Comparison of ENCODE assay signal across 1 cellular context in the genomic region with DNA sequence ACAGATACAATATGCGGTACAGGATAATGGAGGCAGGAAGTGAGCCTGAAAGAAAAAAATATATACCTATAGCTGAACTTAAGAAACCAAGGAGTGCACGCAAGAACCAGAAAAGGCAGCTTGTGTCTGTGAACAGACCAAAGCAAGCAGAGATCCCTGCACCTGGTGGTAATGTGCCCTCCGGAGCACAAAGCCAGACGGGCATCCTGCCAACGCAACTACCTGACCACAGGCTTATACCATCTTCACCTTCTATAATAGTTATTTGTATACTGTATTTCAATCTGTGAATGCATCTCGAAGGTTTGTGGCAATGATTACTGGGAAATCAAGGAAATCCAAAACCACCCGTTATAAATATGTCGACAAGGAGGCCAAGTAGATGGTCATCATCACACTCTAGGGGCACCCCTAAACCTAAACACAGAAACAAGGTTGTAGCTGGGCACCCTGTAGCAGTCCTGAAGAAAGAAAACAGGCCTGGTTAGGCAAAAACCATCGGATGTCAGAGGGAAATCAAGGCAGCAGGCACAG.
A peak's percentile ranks its signal among the peaks of the same experiment; 100 is the strongest.
TF ChIP-seq lines count a peak whose summit lies in the region.

No MANE protein-coding gene starts in this region.

TF ChIP-seq in HepG2, 621 proteins besides CTCF, POLR2A, EP300 and RAD21 (continued from another document):
- TF ChIP-seq, protein P1, sequence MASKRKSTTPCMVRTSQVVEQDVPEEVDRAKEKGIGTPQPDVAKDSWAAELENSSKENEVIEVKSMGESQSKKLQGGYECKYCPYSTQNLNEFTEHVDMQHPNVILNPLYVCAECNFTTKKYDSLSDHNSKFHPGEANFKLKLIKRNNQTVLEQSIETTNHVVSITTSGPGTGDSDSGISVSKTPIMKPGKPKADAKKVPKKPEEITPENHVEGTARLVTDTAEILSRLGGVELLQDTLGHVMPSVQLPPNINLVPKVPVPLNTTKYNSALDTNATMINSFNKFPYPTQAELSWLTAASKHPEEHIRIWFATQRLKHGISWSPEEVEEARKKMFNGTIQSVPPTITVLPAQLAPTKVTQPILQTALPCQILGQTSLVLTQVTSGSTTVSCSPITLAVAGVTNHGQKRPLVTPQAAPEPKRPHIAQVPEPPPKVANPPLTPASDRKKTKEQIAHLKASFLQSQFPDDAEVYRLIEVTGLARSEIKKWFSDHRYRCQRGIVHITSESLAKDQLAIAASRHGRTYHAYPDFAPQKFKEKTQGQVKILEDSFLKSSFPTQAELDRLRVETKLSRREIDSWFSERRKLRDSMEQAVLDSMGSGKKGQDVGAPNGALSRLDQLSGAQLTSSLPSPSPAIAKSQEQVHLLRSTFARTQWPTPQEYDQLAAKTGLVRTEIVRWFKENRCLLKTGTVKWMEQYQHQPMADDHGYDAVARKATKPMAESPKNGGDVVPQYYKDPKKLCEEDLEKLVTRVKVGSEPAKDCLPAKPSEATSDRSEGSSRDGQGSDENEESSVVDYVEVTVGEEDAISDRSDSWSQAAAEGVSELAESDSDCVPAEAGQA (IDR thresholded peaks at IDR 0.05; ENCODE audit: low read depth), result no peak
- TF ChIP-seq, protein P1 (CRISPR knock-in tag; IDR thresholded peaks at IDR 0.05; ENCODE audit: borderline replicate concordance), result 0 out of 2 replicates have a peak, but pooled peaks have one; percentile 80
- 0 out of 2 replicates have a peak, but pooled peaks have one; percentile 64 for TF ChIP-seq KLF15 (CRISPR knock-in tag; IDR thresholded peaks at IDR 0.05; ENCODE audit: borderline replicate concordance)
- 0 out of 2 replicates have a peak, but pooled peaks have one; percentile 59 for TF ChIP-seq ZFAT (CRISPR knock-in tag; conservative IDR thresholded peaks at IDR 0.05)
- TF ChIP-seq ZNF816 (CRISPR knock-in tag; IDR thresholded peaks at IDR 0.05; ENCODE audit: borderline replicate concordance), result 0 out of 2 replicates have a peak, but pooled peaks have one; percentile 45
- TF ChIP-seq, protein P2, sequence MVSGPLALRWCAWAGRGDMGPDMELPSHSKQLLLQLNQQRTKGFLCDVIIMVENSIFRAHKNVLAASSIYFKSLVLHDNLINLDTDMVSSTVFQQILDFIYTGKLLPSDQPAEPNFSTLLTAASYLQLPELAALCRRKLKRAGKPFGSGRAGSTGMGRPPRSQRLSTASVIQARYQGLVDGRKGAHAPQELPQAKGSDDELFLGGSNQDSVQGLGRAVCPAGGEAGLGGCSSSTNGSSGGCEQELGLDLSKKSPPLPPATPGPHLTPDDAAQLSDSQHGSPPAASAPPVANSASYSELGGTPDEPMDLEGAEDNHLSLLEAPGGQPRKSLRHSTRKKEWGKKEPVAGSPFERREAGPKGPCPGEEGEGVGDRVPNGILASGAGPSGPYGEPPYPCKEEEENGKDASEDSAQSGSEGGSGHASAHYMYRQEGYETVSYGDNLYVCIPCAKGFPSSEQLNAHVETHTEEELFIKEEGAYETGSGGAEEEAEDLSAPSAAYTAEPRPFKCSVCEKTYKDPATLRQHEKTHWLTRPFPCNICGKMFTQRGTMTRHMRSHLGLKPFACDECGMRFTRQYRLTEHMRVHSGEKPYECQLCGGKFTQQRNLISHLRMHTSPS (CRISPR knock-in tag; IDR thresholded peaks at IDR 0.05; ENCODE audit: low read depth), result peak; percentile 26; the same call in 1 of the 2 replicates
- TF ChIP-seq ASH2L (IDR thresholded peaks at IDR 0.05; ENCODE audit: insufficient read length, low read depth, low read length), result peak; percentile 52
- 0 out of 2 replicates have a peak, but pooled peaks have one; percentile 11 for TF ChIP-seq ZNF335 (CRISPR knock-in tag; IDR thresholded peaks at IDR 0.05)
- peak; percentile 17; the same call in 1 of the 2 replicates for TF ChIP-seq ZNF343 (CRISPR knock-in tag; IDR thresholded peaks at IDR 0.05)
- TF ChIP-seq, protein P3, sequence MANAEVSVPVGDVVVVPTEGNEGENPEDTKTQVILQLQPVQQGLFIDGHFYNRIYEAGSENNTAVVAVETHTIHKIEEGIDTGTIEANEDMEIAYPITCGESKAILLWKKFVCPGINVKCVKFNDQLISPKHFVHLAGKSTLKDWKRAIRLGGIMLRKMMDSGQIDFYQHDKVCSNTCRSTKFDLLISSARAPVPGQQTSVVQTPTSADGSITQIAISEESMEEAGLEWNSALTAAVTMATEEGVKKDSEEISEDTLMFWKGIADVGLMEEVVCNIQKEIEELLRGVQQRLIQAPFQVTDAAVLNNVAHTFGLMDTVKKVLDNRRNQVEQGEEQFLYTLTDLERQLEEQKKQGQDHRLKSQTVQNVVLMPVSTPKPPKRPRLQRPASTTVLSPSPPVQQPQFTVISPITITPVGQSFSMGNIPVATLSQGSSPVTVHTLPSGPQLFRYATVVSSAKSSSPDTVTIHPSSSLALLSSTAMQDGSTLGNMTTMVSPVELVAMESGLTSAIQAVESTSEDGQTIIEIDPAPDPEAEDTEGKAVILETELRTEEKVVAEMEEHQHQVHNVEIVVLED (CRISPR knock-in tag; IDR thresholded peaks at IDR 0.05; ENCODE audit: borderline replicate concordance), result 0 out of 2 replicates have a peak, but pooled peaks have one; percentile 4
- TF ChIP-seq TP53 (CRISPR knock-in tag; conservative IDR thresholded peaks at IDR 0.05), result 0 out of 2 replicates have a peak, but pooled peaks have one; percentile 50
- 0 out of 2 replicates have a peak, but pooled peaks have one; percentile 49 for TF ChIP-seq ISX (CRISPR knock-in tag; conservative IDR thresholded peaks at IDR 0.05)
- TF ChIP-seq, protein P4, sequence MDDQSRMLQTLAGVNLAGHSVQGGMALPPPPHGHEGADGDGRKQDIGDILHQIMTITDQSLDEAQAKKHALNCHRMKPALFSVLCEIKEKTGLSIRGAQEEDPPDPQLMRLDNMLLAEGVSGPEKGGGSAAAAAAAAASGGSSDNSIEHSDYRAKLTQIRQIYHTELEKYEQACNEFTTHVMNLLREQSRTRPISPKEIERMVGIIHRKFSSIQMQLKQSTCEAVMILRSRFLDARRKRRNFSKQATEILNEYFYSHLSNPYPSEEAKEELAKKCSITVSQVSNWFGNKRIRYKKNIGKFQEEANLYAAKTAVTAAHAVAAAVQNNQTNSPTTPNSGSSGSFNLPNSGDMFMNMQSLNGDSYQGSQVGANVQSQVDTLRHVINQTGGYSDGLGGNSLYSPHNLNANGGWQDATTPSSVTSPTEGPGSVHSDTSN (CRISPR knock-in tag; IDR thresholded peaks at IDR 0.05; ENCODE audit: borderline replicate concordance), result 0 out of 2 replicates have a peak, but pooled peaks have one; percentile 39
- 0 out of 2 replicates have a peak, but pooled peaks have one; percentile 60 for TF ChIP-seq ZNF501 (CRISPR knock-in tag; IDR thresholded peaks at IDR 0.05)
- TF ChIP-seq LCORL (IDR thresholded peaks at IDR 0.05), result no peak
- TF ChIP-seq LCORL (CRISPR knock-in tag; IDR thresholded peaks at IDR 0.05), result 0 out of 2 replicates have a peak, but pooled peaks have one; percentile 36
- TF ChIP-seq, protein P5, sequence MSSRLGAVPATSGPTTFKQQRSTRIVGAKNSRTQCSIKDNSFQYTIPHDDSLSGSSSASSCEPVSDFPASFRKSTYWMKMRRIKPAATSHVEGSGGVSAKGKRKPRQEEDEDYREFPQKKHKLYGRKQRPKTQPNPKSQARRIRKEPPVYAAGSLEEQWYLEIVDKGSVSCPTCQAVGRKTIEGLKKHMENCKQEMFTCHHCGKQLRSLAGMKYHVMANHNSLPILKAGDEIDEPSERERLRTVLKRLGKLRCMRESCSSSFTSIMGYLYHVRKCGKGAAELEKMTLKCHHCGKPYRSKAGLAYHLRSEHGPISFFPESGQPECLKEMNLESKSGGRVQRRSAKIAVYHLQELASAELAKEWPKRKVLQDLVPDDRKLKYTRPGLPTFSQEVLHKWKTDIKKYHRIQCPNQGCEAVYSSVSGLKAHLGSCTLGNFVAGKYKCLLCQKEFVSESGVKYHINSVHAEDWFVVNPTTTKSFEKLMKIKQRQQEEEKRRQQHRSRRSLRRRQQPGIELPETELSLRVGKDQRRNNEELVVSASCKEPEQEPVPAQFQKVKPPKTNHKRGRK (CRISPR knock-in tag; IDR thresholded peaks at IDR 0.05), result 0 out of 2 replicates have a peak, but pooled peaks have one; percentile 23
- TF ChIP-seq, protein P6, sequence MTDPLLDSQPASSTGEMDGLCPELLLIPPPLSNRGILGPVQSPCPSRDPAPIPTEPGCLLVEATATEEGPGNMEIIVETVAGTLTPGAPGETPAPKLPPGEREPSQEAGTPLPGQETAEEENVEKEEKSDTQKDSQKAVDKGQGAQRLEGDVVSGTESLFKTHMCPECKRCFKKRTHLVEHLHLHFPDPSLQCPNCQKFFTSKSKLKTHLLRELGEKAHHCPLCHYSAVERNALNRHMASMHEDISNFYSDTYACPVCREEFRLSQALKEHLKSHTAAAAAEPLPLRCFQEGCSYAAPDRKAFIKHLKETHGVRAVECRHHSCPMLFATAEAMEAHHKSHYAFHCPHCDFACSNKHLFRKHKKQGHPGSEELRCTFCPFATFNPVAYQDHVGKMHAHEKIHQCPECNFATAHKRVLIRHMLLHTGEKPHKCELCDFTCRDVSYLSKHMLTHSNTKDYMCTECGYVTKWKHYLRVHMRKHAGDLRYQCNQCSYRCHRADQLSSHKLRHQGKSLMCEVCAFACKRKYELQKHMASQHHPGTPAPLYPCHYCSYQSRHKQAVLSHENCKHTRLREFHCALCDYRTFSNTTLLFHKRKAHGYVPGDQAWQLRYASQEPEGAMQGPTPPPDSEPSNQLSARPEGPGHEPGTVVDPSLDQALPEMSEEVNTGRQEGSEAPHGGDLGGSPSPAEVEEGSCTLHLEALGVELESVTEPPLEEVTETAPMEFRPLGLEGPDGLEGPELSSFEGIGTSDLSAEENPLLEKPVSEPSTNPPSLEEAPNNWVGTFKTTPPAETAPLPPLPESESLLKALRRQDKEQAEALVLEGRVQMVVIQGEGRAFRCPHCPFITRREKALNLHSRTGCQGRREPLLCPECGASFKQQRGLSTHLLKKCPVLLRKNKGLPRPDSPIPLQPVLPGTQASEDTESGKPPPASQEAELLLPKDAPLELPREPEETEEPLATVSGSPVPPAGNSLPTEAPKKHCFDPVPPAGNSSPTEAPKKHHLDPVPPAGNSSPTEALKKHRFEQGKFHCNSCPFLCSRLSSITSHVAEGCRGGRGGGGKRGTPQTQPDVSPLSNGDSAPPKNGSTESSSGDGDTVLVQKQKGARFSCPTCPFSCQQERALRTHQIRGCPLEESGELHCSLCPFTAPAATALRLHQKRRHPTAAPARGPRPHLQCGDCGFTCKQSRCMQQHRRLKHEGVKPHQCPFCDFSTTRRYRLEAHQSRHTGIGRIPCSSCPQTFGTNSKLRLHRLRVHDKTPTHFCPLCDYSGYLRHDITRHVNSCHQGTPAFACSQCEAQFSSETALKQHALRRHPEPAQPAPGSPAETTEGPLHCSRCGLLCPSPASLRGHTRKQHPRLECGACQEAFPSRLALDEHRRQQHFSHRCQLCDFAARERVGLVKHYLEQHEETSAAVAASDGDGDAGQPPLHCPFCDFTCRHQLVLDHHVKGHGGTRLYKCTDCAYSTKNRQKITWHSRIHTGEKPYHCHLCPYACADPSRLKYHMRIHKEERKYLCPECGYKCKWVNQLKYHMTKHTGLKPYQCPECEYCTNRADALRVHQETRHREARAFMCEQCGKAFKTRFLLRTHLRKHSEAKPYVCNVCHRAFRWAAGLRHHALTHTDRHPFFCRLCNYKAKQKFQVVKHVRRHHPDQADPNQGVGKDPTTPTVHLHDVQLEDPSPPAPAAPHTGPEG (CRISPR knock-in tag; IDR thresholded peaks at IDR 0.05), result 0 out of 2 replicates have a peak, but pooled peaks have one; percentile 64
- 0 out of 2 replicates have a peak, but pooled peaks have one; percentile 28 for TF ChIP-seq BRCA1 (CRISPR knock-in tag; IDR thresholded peaks at IDR 0.05)
- peak; percentile 6; the same call in 1 of the 2 replicates for TF ChIP-seq ELF3 (CRISPR knock-in tag; IDR thresholded peaks at IDR 0.05)
- no peak for TF ChIP-seq ZNF883 (CRISPR knock-in tag; IDR thresholded peaks at IDR 0.05; ENCODE audit: not compliant biosample characterization)
- TF ChIP-seq, protein P7, sequence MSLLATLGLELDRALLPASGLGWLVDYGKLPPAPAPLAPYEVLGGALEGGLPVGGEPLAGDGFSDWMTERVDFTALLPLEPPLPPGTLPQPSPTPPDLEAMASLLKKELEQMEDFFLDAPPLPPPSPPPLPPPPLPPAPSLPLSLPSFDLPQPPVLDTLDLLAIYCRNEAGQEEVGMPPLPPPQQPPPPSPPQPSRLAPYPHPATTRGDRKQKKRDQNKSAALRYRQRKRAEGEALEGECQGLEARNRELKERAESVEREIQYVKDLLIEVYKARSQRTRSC (CRISPR knock-in tag; IDR thresholded peaks at IDR 0.05; ENCODE audit: low read depth), result no peak
- TF ChIP-seq, protein P8, sequence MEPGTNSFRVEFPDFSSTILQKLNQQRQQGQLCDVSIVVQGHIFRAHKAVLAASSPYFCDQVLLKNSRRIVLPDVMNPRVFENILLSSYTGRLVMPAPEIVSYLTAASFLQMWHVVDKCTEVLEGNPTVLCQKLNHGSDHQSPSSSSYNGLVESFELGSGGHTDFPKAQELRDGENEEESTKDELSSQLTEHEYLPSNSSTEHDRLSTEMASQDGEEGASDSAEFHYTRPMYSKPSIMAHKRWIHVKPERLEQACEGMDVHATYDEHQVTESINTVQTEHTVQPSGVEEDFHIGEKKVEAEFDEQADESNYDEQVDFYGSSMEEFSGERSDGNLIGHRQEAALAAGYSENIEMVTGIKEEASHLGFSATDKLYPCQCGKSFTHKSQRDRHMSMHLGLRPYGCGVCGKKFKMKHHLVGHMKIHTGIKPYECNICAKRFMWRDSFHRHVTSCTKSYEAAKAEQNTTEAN (CRISPR knock-in tag; conservative IDR thresholded peaks at IDR 0.05), result peak; percentile 65; the same call in 1 of the 2 replicates
- TF ChIP-seq, protein P9, sequence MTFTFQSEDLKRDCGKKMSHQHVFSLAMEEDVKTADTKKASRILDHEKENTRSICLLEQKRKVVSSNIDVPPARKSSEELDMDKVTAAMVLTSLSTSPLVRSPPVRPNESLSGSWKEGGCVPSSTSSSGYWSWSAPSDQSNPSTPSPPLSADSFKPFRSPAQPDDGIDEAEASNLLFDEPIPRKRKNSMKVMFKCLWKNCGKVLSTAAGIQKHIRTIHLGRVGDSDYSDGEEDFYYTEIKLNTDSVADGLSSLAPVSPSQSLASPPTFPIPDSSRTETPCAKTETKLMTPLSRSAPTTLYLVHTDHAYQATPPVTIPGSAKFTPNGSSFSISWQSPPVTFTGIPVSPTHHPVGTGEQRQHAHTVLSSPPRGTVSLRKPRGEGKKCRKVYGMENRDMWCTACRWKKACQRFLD (CRISPR knock-in tag; IDR thresholded peaks at IDR 0.05; ENCODE audit: borderline replicate concordance), result no peak
- TF ChIP-seq PAWR (CRISPR knock-in tag; IDR thresholded peaks at IDR 0.05; ENCODE audit: borderline replicate concordance), result 0 out of 2 replicates have a peak, but pooled peaks have one; percentile 30
